1 cellular context compared by ENCODE assay signal in genomic region chr19:13847900-13848677, GRCh38.
TF ChIP-seq lines count a peak whose summit lies in the region.

No MANE protein-coding gene starts in this region.

TF ChIP-seq in H1, 55 proteins besides CTCF, POLR2A, EP300 and RAD21:
- TF ChIP-seq MAX (IDR thresholded peaks at IDR 0.05) (no peak), RBBP5 (IDR thresholded peaks at IDR 0.05; ENCODE audit: borderline replicate concordance, low read depth, low read length) (peak; percentile 40; the same call in 1 of the 2 replicates), EZH2 (IDR thresholded peaks at IDR 0.05; ENCODE audit: low read depth, low read length, severe bottlenecking) (no peak), ZNF274 (IDR thresholded peaks at IDR 0.05; ENCODE audit: borderline replicate concordance, extremely low read depth, low read length) (no peak), KDM4A (IDR thresholded peaks at IDR 0.05; ENCODE audit: low read depth, low read length, severe bottlenecking) (no peak), RXRA (IDR thresholded peaks at IDR 0.05; ENCODE audit: insufficient read depth, low read depth, low read length) (no peak), JUND (IDR thresholded peaks at IDR 0.05; ENCODE audit: low read length) (no peak), KDM5A (IDR thresholded peaks at IDR 0.05; ENCODE audit: low read length) (no peak), EGR1 (IDR thresholded peaks at IDR 0.05; ENCODE audit: borderline replicate concordance, low read depth, low read length) (no peak), BCL11A (IDR thresholded peaks at IDR 0.05; ENCODE audit: low read depth in 2 of 2, low read length in 2 of 2) (no peak), NRF1 (IDR thresholded peaks at IDR 0.05; ENCODE audit: low read depth, low read length) (no peak), USF2 (IDR thresholded peaks at IDR 0.05; ENCODE audit: low read length) (no peak), POLR2AphosphoS5 (IDR thresholded peaks at IDR 0.05; ENCODE audit: low read depth, low read length) (no peak), TBP (IDR thresholded peaks at IDR 0.05; ENCODE audit: low read depth, low read length) (no peak), SRF (IDR thresholded peaks at IDR 0.05; ENCODE audit: low read depth, low read length) (no peak), ASH2L (IDR thresholded peaks at IDR 0.05; ENCODE audit: low read length) (no peak), CHD2 (IDR thresholded peaks at IDR 0.05; ENCODE audit: low read length) (no peak), CEBPB (IDR thresholded peaks at IDR 0.05; ENCODE audit: low read depth, low read length) (no peak), KDM1A (IDR thresholded peaks at IDR 0.05; ENCODE audit: borderline replicate concordance, low read length) (peak; percentile 97), TEAD4 (IDR thresholded peaks at IDR 0.05; ENCODE audit: low read depth, low read length) (no peak), HDAC2 (IDR thresholded peaks at IDR 0.05; ENCODE audit: borderline replicate concordance in 1 of 2, low read depth in 2 of 2, low read length in 2 of 2) (peak in 1 of 2 experiments; percentile 94; a peak in 1 of 4 replicates), SP4 (IDR thresholded peaks at IDR 0.05; ENCODE audit: low read length) (no peak), CTBP2 (IDR thresholded peaks at IDR 0.05; ENCODE audit: borderline replicate concordance, insufficient read depth, insufficient read length, low read length) (peak; percentile 14), SIRT6 (IDR thresholded peaks at IDR 0.05; ENCODE audit: low read length) (no peak)
